ENCODE assay signal across 8 cellular contexts in genomic region chr2:241509408-241509784, GRCh38. TPM values are rescaled to one million over a fixed set of nuclear protein-coding genes. Genes with fewer than 3 reads are reported as not detected.
A peak's percentile ranks its signal among the peaks of the same experiment; 100 is the strongest.
DNase-seq lines count a peak whose midpoint lies in the region; ATAC-seq and TF ChIP-seq lines count a peak whose summit lies in the region.

No MANE protein-coding gene starts in this region.

- no peaks in the 10 kb centered on the region for H3K27me3 Mint-ChIP-seq in activated T-cell treated with anti-CD3 and anti-CD28 coated beads, Interleukin-2, amount 50 U/mL, for 72 hours (ENCODE audit: low read depth)
- no peaks in the 10 kb centered on the region for H3K27me3 Mint-ChIP-seq in type B pancreatic cell

- H3K79me2 ChIP-seq in mammary epithelial cell (ENCODE audit: insufficient read depth, low read length) (peaks cover 42% of the 10 kb centered on the region), mesendoderm (ENCODE audit: control insufficient read depth, insufficient read depth, low read length) (peaks cover 34% of the 10 kb centered on the region)

- H3K36me3 Mint-ChIP-seq in activated T-cell treated with anti-CD3 and anti-CD28 coated beads, Interleukin-2, amount 50 U/mL, for 72 hours (ENCODE audit: insufficient read depth in 2 of 2): no peaks in the 10 kb centered on the region
- no peaks in the 10 kb centered on the region for H3K36me3 Mint-ChIP-seq in type B pancreatic cell

- BruUV-seq in mammary epithelial cell (replicated peaks; lab: Mats Ljungman, UMichigan): no TSS peak

- H3K4me1 Mint-ChIP-seq in activated T-cell treated with anti-CD3 and anti-CD28 coated beads, Interleukin-2, amount 50 U/mL, for 72 hours (ENCODE audit: low read depth): peaks cover 26% of the 10 kb centered on the region
- peaks cover 10% of the 10 kb centered on the region for H3K4me1 Mint-ChIP-seq in type B pancreatic cell (ENCODE audit: unreplicated experiment)

- H3K27ac ChIP-seq in mammary epithelial cell (ENCODE audit: insufficient read depth, low read depth, low read length) (no peak overlapping the region), mesendoderm (ENCODE audit: low read depth, low read length) (no peak overlapping the region)

- H3K27me3 ChIP-seq in mammary epithelial cell (ENCODE audit: insufficient read depth, low read length): no peaks in the 10 kb centered on the region
- H3K27me3 ChIP-seq in mesendoderm (ENCODE audit: insufficient read depth, low read length, poor library complexity): no peaks in the 10 kb centered on the region

- in situ Hi-C loops in mammary epithelial cell (cut with MboI; ENCODE audit: low sequenced_read_pairs in 2 of 2): no loop called here

- H2BK15ac ChIP-seq in mesendoderm (replicated peaks; ENCODE audit: low read depth): no peak overlapping the region

- no peak overlapping the region for H4K5ac ChIP-seq in mesendoderm (ENCODE audit: low read length)

- H3K23ac ChIP-seq in mesendoderm (ENCODE audit: low read length): no peak overlapping the region

- peak overlapping the region; percentile 20 for H3K27ac Mint-ChIP-seq in activated T-cell treated with anti-CD3 and anti-CD28 coated beads, Interleukin-2, amount 50 U/mL, for 72 hours
- H3K27ac Mint-ChIP-seq in type B pancreatic cell: peak overlapping the region; percentile 86

- ATAC-seq in activated T-cell treated with anti-CD3 and anti-CD28 coated beads, Interleukin-2, amount 50 U/mL, for 72 hours (replicated peaks in 1 of 2): no peak
- no peak for ATAC-seq in GM18517 (IDR thresholded peaks at IDR 0.05; ENCODE audit: unreplicated experiment)
- ATAC-seq in HG02870 (IDR thresholded peaks at IDR 0.05; ENCODE audit: unreplicated experiment): no peak

- H2AK5ac ChIP-seq in mesendoderm (ENCODE audit: low read length): peak overlapping the region; percentile 5

- peak overlapping the region; percentile 69 to 80 for H3K4me3 Mint-ChIP-seq in activated T-cell treated with anti-CD3 and anti-CD28 coated beads, Interleukin-2, amount 50 U/mL, for 72 hours
- H3K4me3 Mint-ChIP-seq in type B pancreatic cell: peak overlapping the region; percentile 90

- H3K4ac ChIP-seq in mesendoderm (ENCODE audit: low read depth, low read length): no peak overlapping the region

- H3K4me3 ChIP-seq in mammary epithelial cell (replicated peaks in 1 of 3; ENCODE audit: insufficient read depth in 1 of 3, low read depth in 2 of 3, low read length in 3 of 3) (peak overlapping the region; percentile 82 to 96 (median 94)), mesendoderm (ENCODE audit: low read length) (no peak overlapping the region)

- no peak overlapping the region for H2BK120ac ChIP-seq in mesendoderm (ENCODE audit: low read depth, low read length)

- no peaks in the 10 kb centered on the region for H3K9me3 ChIP-seq in mammary epithelial cell (replicated peaks; ENCODE audit: insufficient read depth, low read length)

- DNase-seq in activated T-cell treated with anti-CD3 and anti-CD28 coated beads, Interleukin-2, amount 50 U/mL, for 72 hours: no peak
- no peak for DNase-seq in activated T-cell treated with anti-CD3 and anti-CD28 coated beads, Interleukin-2, amount 50 U/mL, for 48 hours
- no peak for DNase-seq in mammary epithelial cell
- no peak for DNase-seq in mesendoderm
- no peak for DNase-seq in type B pancreatic cell (ENCODE audit: extremely low spot score, unreplicated experiment)
- DNase-seq in NCI-H1436 treated with DMSO at 0.1 percent for 48 hours (lab: John Stamatoyannopoulos, UW): no peak

- TF ChIP-seq CTCF in mammary epithelial cell (conservative IDR thresholded peaks at IDR 0.05 in 1 of 2, IDR thresholded peaks at IDR 0.05 in 1 of 2; ENCODE audit: extremely low read depth in 1 of 2, insufficient read depth in 1 of 2, low read depth in 1 of 2, low read length in 2 of 2) (no peak), type B pancreatic cell (conservative IDR thresholded peaks at IDR 0.05) (no peak)

- H3K4me1 ChIP-seq in mammary epithelial cell (ENCODE audit: insufficient read depth, low read length): peaks cover 21% of the 10 kb centered on the region
- peaks cover 2% of the 10 kb centered on the region for H3K4me1 ChIP-seq in mesendoderm (ENCODE audit: control insufficient read depth, low read depth, low read length)

- no peak overlapping the region for H3K18ac ChIP-seq in mesendoderm (ENCODE audit: low read length)

- CTCF ChIA-PET in mammary epithelial cell (lab: Charles Lee; ENCODE audit: low non-redundant PET): no interaction called here

- H4K20me1 ChIP-seq in mammary epithelial cell (ENCODE audit: insufficient read depth, low read length): no peaks in the 10 kb centered on the region

- intact Hi-C loops in mammary epithelial cell (cut with micrococcal nuclease): loop anchor here (2.0 to 10.0 kb wide), 3 partner anchors 31 to 155 kb away; partner anchors contain the start of gene FARP2

- H3K36me3 ChIP-seq in mammary epithelial cell (ENCODE audit: insufficient read depth, low read length) (no peaks in the 10 kb centered on the region), mesendoderm (ENCODE audit: control insufficient read depth, insufficient read depth, low read length) (no peaks in the 10 kb centered on the region)

- peak overlapping the region; percentile 87 for H2AFZ ChIP-seq in mammary epithelial cell (ENCODE audit: low read depth, low read length)

- WGBS in mammary epithelial cell (ENCODE audit: low coverage, missing lambda C conversion rate): 22% methylated on average over 9 of the region's 9 CpGs
- WGBS in mesendoderm (ENCODE audit: extremely low coverage, insufficient coverage, low lambda C conversion rate): no CpG with 5 or more reads among the region's 9 CpGs

- H2BK5ac ChIP-seq in mesendoderm (ENCODE audit: low read length): no peak overlapping the region

- H3K56ac ChIP-seq in mesendoderm (ENCODE audit: low read length): peak overlapping the region; percentile 84

- H3K9ac ChIP-seq in mammary epithelial cell (ENCODE audit: insufficient read depth, low read length) (no peak overlapping the region), mesendoderm (ENCODE audit: low read length) (peak overlapping the region; percentile 79)

- dilution Hi-C loops in mammary epithelial cell (cut with HindIII; ENCODE audit: low sequenced_read_pairs): no loop called here

- H3K4me2 ChIP-seq in mammary epithelial cell (ENCODE audit: insufficient read depth, low read depth, low read length) (peak overlapping the region; percentile 89), mesendoderm (ENCODE audit: low read length) (peak overlapping the region; percentile 21)

- no peak overlapping the region for H4K8ac ChIP-seq in mesendoderm (ENCODE audit: low read depth, low read length)

- peaks cover 21% of the 10 kb centered on the region for H3K79me1 ChIP-seq in mesendoderm (ENCODE audit: low read length)

- H3K9me3 Mint-ChIP-seq in activated T-cell treated with anti-CD3 and anti-CD28 coated beads, Interleukin-2, amount 50 U/mL, for 72 hours: no peaks in the 10 kb centered on the region
- H3K9me3 Mint-ChIP-seq in type B pancreatic cell: no peaks in the 10 kb centered on the region

RNA-seq across cellular contexts. Expression of gene STK25, which starts 1.0 kb away (rescaled TPM):
- total RNA-seq in activated T-cell treated with anti-CD3 and anti-CD28 coated beads, Interleukin-2, amount 50 U/mL, for 72 hours: 10 to 100 TPM; 81.6 to 83.5 TPM
- 100 to 1,000 TPM; 142 to 188 TPM for total RNA-seq in mammary epithelial cell
- polyA plus RNA-seq in mammary epithelial cell: 240 TPM
- 552 TPM for polyA minus RNA-seq in mammary epithelial cell
- 106 TPM for polyA plus RNA-seq in mesendoderm (2013, experiment 1 of 2)
- polyA plus RNA-seq in mesendoderm (2013, experiment 2 of 2): 109 TPM
- total RNA-seq in type B pancreatic cell (ENCODE audit: low replicate concordance): 182 and 198 TPM in 2 replicates

RNA-seq across cellular contexts. Expression of gene BOK, which starts 49.1 kb away (rescaled TPM):
- total RNA-seq in activated T-cell treated with anti-CD3 and anti-CD28 coated beads, Interleukin-2, amount 50 U/mL, for 72 hours: under 1 TPM in 1 of 2 donors, not detected in 1; 0.10 TPM
- total RNA-seq in mammary epithelial cell: 10 to 100 TPM; 21.3 to 38.5 TPM
- 23.3 TPM for polyA plus RNA-seq in mammary epithelial cell
- polyA minus RNA-seq in mammary epithelial cell: 7.2 TPM
- 30.7 TPM for polyA plus RNA-seq in mesendoderm (2013, experiment 1 of 2)
- 31.0 TPM for polyA plus RNA-seq in mesendoderm (2013, experiment 2 of 2)
- total RNA-seq in type B pancreatic cell (ENCODE audit: low replicate concordance): 41.5 and 108 TPM in 2 replicates

Comparison
In these comparisons a context has a peak if more than half of its experiments do, and no peak if none do; other contexts are left out.
1. RNA of gene BOK, which starts 49.1 kb away (total RNA-seq): 41.5 to 108 TPM in type B pancreatic cell and 21.3 to 38.5 TPM in mammary epithelial cell; 0.10 TPM in activated T-cell treated with anti-CD3 and anti-CD28 coated beads, Interleukin-2, amount 50 U/mL, for 72 hours; every median in the first group is over 10 times any median in the second.